ENCODE assay signal across 10 cellular contexts in genomic region chr17:20091161-20092029, GRCh38.
DNase-seq lines count a peak whose midpoint lies in the region; ATAC-seq and TF ChIP-seq lines count a peak whose summit lies in the region.
"Had no signal": no experiment of that assay in that cellular context is flagged by ENCODE, and none has a peak within 500 bp of the region (broad histone marks: within the 10 kb centered on the region; RNA-seq: fewer than 3 reads in every experiment).

No MANE protein-coding gene starts in this region.

- H3F3A ChIP-seq in MM.1S (ENCODE audit: insufficient read depth, low read length): peaks cover 13% of the 10 kb centered on the region

- DNase-seq in adipocyte (ENCODE audit: low read depth) (no peak), fibroblast of gingiva (ENCODE audit: low read depth) (peak; percentile 71), neural crest cell (ENCODE audit: low read depth, low spot score) (no peak), NCI-H1436 (lab: John Stamatoyannopoulos, UW) (no peak), MM.1S (no peak), cerebellum (ENCODE audit: low spot score) (no peak)
- DNase-seq: small intestine had no signal

- TF ChIP-seq CTCF in neural crest cell (conservative IDR thresholded peaks at IDR 0.05): no peak
- TF ChIP-seq CTCF in MM.1S (IDR thresholded peaks at IDR 0.05; ENCODE audit: low read length): no peak

- no peaks in the 10 kb centered on the region for H3K9me2 ChIP-seq in MM.1S (replicated peaks; ENCODE audit: insufficient read depth, low read length)

- no peaks in the 10 kb centered on the region for H3K9me3 Mint-ChIP-seq in neural crest cell
- H3K9me3 Mint-ChIP-seq: T-helper 1 cell treated with Interleukin-12 subunit alpha and Interleukin-12 subunit beta and Interleukin-4 antibody, amounts not matched to agents 30 μg/mL and 1 μg/mL, for 36 hours had no signal

- H3K36me3 Mint-ChIP-seq in neural crest cell (ENCODE audit: low read depth): no peaks in the 10 kb centered on the region

- no peak for ATAC-seq in HG03457 (IDR thresholded peaks at IDR 0.05; ENCODE audit: unreplicated experiment)

- H3K36me3 ChIP-seq in adipocyte (ENCODE audit: control insufficient read depth, insufficient read depth, low read length, severe bottlenecking) (no peaks in the 10 kb centered on the region), thymus (ENCODE audit: control insufficient read depth, insufficient read depth) (no peaks in the 10 kb centered on the region), MM.1S (replicated peaks; ENCODE audit: insufficient read depth, low read length) (no peaks in the 10 kb centered on the region)

- peak overlapping the region; percentile 48 for H3K27ac Mint-ChIP-seq in neural crest cell (ENCODE audit: unreplicated experiment)
- H3K27ac Mint-ChIP-seq: T-helper 1 cell treated with Interleukin-12 subunit alpha and Interleukin-12 subunit beta and Interleukin-4 antibody, amounts not matched to agents 30 μg/mL and 1 μg/mL, for 36 hours had no signal

- H3K4me3 ChIP-seq in adipocyte (ENCODE audit: low read length): peak overlapping the region; percentile 53
- no peak overlapping the region for H3K4me3 ChIP-seq in thymus (ENCODE audit: low read length)
- H3K4me3 ChIP-seq in MM.1S (ENCODE audit: low read length): no peak overlapping the region

- WGBS in thymus: 93% methylated on average over 19 of the region's 19 CpGs

- H2AFZ ChIP-seq in MM.1S (ENCODE audit: low read length): no peak overlapping the region

- no peaks in the 10 kb centered on the region for H3K27me3 Mint-ChIP-seq in neural crest cell (ENCODE audit: low read depth)

- H3K27ac ChIP-seq in thymus (ENCODE audit: low read depth) (peak overlapping the region; percentile 68), MM.1S (ENCODE audit: low read length) (no peak overlapping the region)

- H3K4me3 Mint-ChIP-seq in neural crest cell: no peak overlapping the region
- H3K4me3 Mint-ChIP-seq: T-helper 1 cell treated with Interleukin-12 subunit alpha and Interleukin-12 subunit beta and Interleukin-4 antibody, amounts not matched to agents 30 μg/mL and 1 μg/mL, for 36 hours had no signal

- peaks cover 34% of the 10 kb centered on the region for H3K4me1 Mint-ChIP-seq in neural crest cell

- no peak overlapping the region for H3K4me2 ChIP-seq in MM.1S (ENCODE audit: low read depth, low read length)

- peaks cover 84% of the 10 kb centered on the region for H3K79me2 ChIP-seq in MM.1S (ENCODE audit: low read length)

- H3K4me1 ChIP-seq in adipocyte (ENCODE audit: control insufficient read depth, insufficient read depth, low read length) (peaks cover 57% of the 10 kb centered on the region), thymus (ENCODE audit: control insufficient read depth, insufficient read depth, low read length) (no peaks in the 10 kb centered on the region), MM.1S (ENCODE audit: low read length) (peaks cover 15% of the 10 kb centered on the region)

- H3K9ac ChIP-seq in adipocyte (ENCODE audit: low read length) (peak overlapping the region; percentile 77), MM.1S (ENCODE audit: low read length) (no peak overlapping the region)

- H4K20me1 ChIP-seq in MM.1S (ENCODE audit: insufficient read depth, low read length): no peaks in the 10 kb centered on the region

- H3K27me3 ChIP-seq in adipocyte (replicated peaks; ENCODE audit: control insufficient read depth, insufficient read depth, low read length): no peaks in the 10 kb centered on the region
- H3K27me3 ChIP-seq in thymus (ENCODE audit: control insufficient read depth, insufficient read depth): no peaks in the 10 kb centered on the region
- no peaks in the 10 kb centered on the region for H3K27me3 ChIP-seq in MM.1S (replicated peaks; ENCODE audit: insufficient read depth, low read length)

- H3K9me3 ChIP-seq in adipocyte (ENCODE audit: control insufficient read depth, low read length): no peaks in the 10 kb centered on the region
- H3K9me3 ChIP-seq in thymus (ENCODE audit: control insufficient read depth): no peaks in the 10 kb centered on the region
- no peaks in the 10 kb centered on the region for H3K9me3 ChIP-seq in MM.1S (replicated peaks; ENCODE audit: insufficient read depth, low read length)
